In genomic region chr15:31254431-31255175, GRCh38 we compare ENCODE assay signal across 13 cellular contexts.
DNase-seq lines count a peak whose midpoint lies in the region; ATAC-seq and TF ChIP-seq lines count a peak whose summit lies in the region.
"Had no signal": no experiment of that assay in that cellular context is flagged by ENCODE, and none has a peak within 500 bp of the region (broad histone marks: within the 10 kb centered on the region; RNA-seq: fewer than 3 reads in every experiment).

No MANE protein-coding gene starts in this region.

- no peaks in the 10 kb centered on the region for H3K79me2 ChIP-seq in KMS-11 (ENCODE audit: insufficient read depth, low read depth)

- peaks cover 12% of the 10 kb centered on the region for H3K4me1 ChIP-seq in CD4-positive, CD25-positive, alpha-beta regulatory T cell (ENCODE audit: control insufficient read depth, insufficient read depth, low read length, poor library complexity, severe bottlenecking)
- H3K4me1 ChIP-seq in KMS-11 (ENCODE audit: low read depth, poor library complexity, severe bottlenecking) = peaks cover 87% of the 10 kb centered on the region
- peaks cover 18% of the 10 kb centered on the region for H3K4me1 ChIP-seq in colonic mucosa

- no peaks in the 10 kb centered on the region for H3K9me3 Mint-ChIP-seq in CD4-positive, CD25-positive, alpha-beta regulatory T cell
- peaks cover 5% of the 10 kb centered on the region for H3K9me3 Mint-ChIP-seq in nephron
- peaks cover 4% of the 10 kb centered on the region for H3K9me3 Mint-ChIP-seq in Calu3 (ENCODE audit: low read depth, unreplicated experiment)
- H3K9me3 Mint-ChIP-seq: naive thymus-derived CD4-positive, alpha-beta T cell; type B pancreatic cell had no signal

- no peak for DNase-seq in CD4-positive, CD25-positive, alpha-beta regulatory T cell
- DNase-seq in colonic mucosa = peak; percentile 85
- no peak for DNase-seq in activated effector memory CD4-positive, alpha-beta T cell treated with Interleukin-2 at 50 U/mL for 16 hours
- no peak for DNase-seq in Calu3
- DNase-seq: activated CD4-positive, alpha-beta T cell treated with anti-CD3 and anti-CD28 coated beads for 4 hours; amniotic stem cell had no signal

- CTCF ChIA-PET in Calu3 (lab: Charles Lee) = no interaction called here

- H3K27ac ChIP-seq in CD4-positive, CD25-positive, alpha-beta regulatory T cell (ENCODE audit: insufficient read depth, low read length, poor library complexity, severe bottlenecking) = no peak overlapping the region
- peak overlapping the region; percentile 100 for H3K27ac ChIP-seq in KMS-11
- H3K27ac ChIP-seq in colonic mucosa = peak overlapping the region; percentile 71

- H3K4me3 Mint-ChIP-seq in CD4-positive, CD25-positive, alpha-beta regulatory T cell = peak overlapping the region in 1 of 4 donors; percentile 34
- H3K4me3 Mint-ChIP-seq in nephron = peak overlapping the region in 2 of 3 experiments; percentile 45 to 64
- no peak overlapping the region for H3K4me3 Mint-ChIP-seq in Calu3 (ENCODE audit: low read depth, unreplicated experiment)
- H3K4me3 Mint-ChIP-seq: naive thymus-derived CD4-positive, alpha-beta T cell; type B pancreatic cell had no signal

- H3K36me3 ChIP-seq in CD4-positive, CD25-positive, alpha-beta regulatory T cell (ENCODE audit: control insufficient read depth, insufficient read depth, low read length) = no peaks in the 10 kb centered on the region
- H3K36me3 ChIP-seq in KMS-11 (ENCODE audit: insufficient read depth) (no peaks in the 10 kb centered on the region), colonic mucosa (no peaks in the 10 kb centered on the region)

- no peak overlapping the region for H3K4me3 ChIP-seq in CD4-positive, CD25-positive, alpha-beta regulatory T cell (ENCODE audit: low read depth, low read length)
- no peak overlapping the region for H3K4me3 ChIP-seq in KMS-11 (IDR thresholded peaks at IDR 0.05; ENCODE audit: insufficient read depth, low read depth, low read length)
- no peak overlapping the region for H3K4me3 ChIP-seq in colonic mucosa
- H3K4me3 ChIP-seq: K562 had no signal

- no TSS peak for BruUV-seq in Calu3 (replicated peaks; lab: Mats Ljungman, UMichigan)

- peaks cover 0 to 47% (median 20%) of the 10 kb centered on the region in 4 donors for H3K4me1 Mint-ChIP-seq in CD4-positive, CD25-positive, alpha-beta regulatory T cell
- H3K4me1 Mint-ChIP-seq in nephron (peaks cover 14% of the 10 kb centered on the region), Calu3 (ENCODE audit: low read depth, unreplicated experiment) (no peaks in the 10 kb centered on the region)

- no peaks in the 10 kb centered on the region for H4K20me1 ChIP-seq in KMS-11 (ENCODE audit: insufficient read depth)

- no peaks in the 10 kb centered on the region for H3K9me3 ChIP-seq in CD4-positive, CD25-positive, alpha-beta regulatory T cell (ENCODE audit: control insufficient read depth in 2 of 2, low read length in 2 of 2)
- no peaks in the 10 kb centered on the region for H3K9me3 ChIP-seq in colonic mucosa

- H3K27me3 Mint-ChIP-seq in CD4-positive, CD25-positive, alpha-beta regulatory T cell = peaks cover 22% of the 10 kb centered on the region
- H3K27me3 Mint-ChIP-seq in nephron (ENCODE audit: low read depth) (peaks cover 11% of the 10 kb centered on the region), Calu3 (ENCODE audit: unreplicated experiment) (no peaks in the 10 kb centered on the region)

- no peaks in the 10 kb centered on the region for H3K27me3 ChIP-seq in CD4-positive, CD25-positive, alpha-beta regulatory T cell (ENCODE audit: control insufficient read depth, insufficient read depth, low read length)
- no peaks in the 10 kb centered on the region for H3K27me3 ChIP-seq in KMS-11 (ENCODE audit: insufficient read depth, low read depth)
- no peaks in the 10 kb centered on the region for H3K27me3 ChIP-seq in colonic mucosa

- H3K4me2 ChIP-seq in KMS-11 = peak overlapping the region; percentile 96

- peak overlapping the region; percentile 64 for H2AFZ ChIP-seq in KMS-11 (ENCODE audit: low read depth)

- peak overlapping the region in 2 of 3 donors; percentile 75 to 87 for H3K27ac Mint-ChIP-seq in CD4-positive, CD25-positive, alpha-beta regulatory T cell
- H3K27ac Mint-ChIP-seq in nephron = peak overlapping the region; percentile 81 to 98 (median 97)
- H3K27ac Mint-ChIP-seq in Calu3 (ENCODE audit: unreplicated experiment) = no peak overlapping the region
- H3K27ac Mint-ChIP-seq: type B pancreatic cell had no signal

- H3K36me3 Mint-ChIP-seq in CD4-positive, CD25-positive, alpha-beta regulatory T cell = no peaks in the 10 kb centered on the region
- peaks cover 3% of the 10 kb centered on the region for H3K36me3 Mint-ChIP-seq in nephron (ENCODE audit: low read depth)
- no peaks in the 10 kb centered on the region for H3K36me3 Mint-ChIP-seq in Calu3 (ENCODE audit: insufficient read depth, unreplicated experiment)
- H3K36me3 Mint-ChIP-seq: type B pancreatic cell had no signal

- no peak for ATAC-seq in CD4-positive, CD25-positive, alpha-beta regulatory T cell (ENCODE audit: low read depth in 2 of 2)
- ATAC-seq in HG02970 (IDR thresholded peaks at IDR 0.05; ENCODE audit: low FRiP score, unreplicated experiment) = no peak
- ATAC-seq in HG02938 (IDR thresholded peaks at IDR 0.05; ENCODE audit: unreplicated experiment) = no peak
- ATAC-seq: K562; naive thymus-derived CD4-positive, alpha-beta T cell had no signal

- TF ChIP-seq CTCF in KMS-11 (conservative IDR thresholded peaks at IDR 0.05; ENCODE audit: low read depth, low read length) = no peak
- TF ChIP-seq CTCF in colonic mucosa (IDR thresholded peaks at IDR 0.05) = no peak
- TF ChIP-seq CTCF in nephron (IDR thresholded peaks at IDR 0.05; ENCODE audit: unreplicated experiment in 3 of 3) = peak in 1 of 3 experiments; percentile 12
- no peak for TF ChIP-seq CTCF in Calu3 (IDR thresholded peaks at IDR 0.05; ENCODE audit: unreplicated experiment)

- intact Hi-C loops in colonic mucosa (cut with DNase I) (no loop called here), Calu3 (cut with micrococcal nuclease; ENCODE audit: unreplicated experiment) (no loop called here)

- H3K9ac ChIP-seq in KMS-11 (peak overlapping the region; percentile 84), colonic mucosa (ENCODE audit: low read depth in 2 of 2, low read length in 2 of 2) (peak overlapping the region; percentile 45 to 54)
